ENCODE assay signal across 24 cellular contexts in genomic region chr16:29687755-29688154, GRCh38. TPM values are rescaled to one million over a fixed set of nuclear protein-coding genes. Genes with fewer than 3 reads are reported as not detected.
DNase-seq lines count a peak whose midpoint lies in the region; ATAC-seq and TF ChIP-seq lines count a peak whose summit lies in the region.
"Had no signal": no experiment of that assay in that cellular context is flagged by ENCODE, and none has a peak within 500 bp of the region (broad histone marks: within the 10 kb centered on the region; RNA-seq: fewer than 3 reads in every experiment).

No MANE protein-coding gene starts in this region.

- H3K4me1 ChIP-seq in Caco-2 (peaks cover 25% of the 10 kb centered on the region), A673 (ENCODE audit: insufficient read depth, low read length, poor library complexity, severe bottlenecking) (peaks cover 7% of the 10 kb centered on the region)

- peak overlapping the region; percentile 23 for H3K27ac Mint-ChIP-seq in Caco-2 (ENCODE audit: unreplicated experiment)
- H3K27ac Mint-ChIP-seq in activated T-helper 17 cell treated with anti-CD3 and anti-CD28 coated beads, Interleukin-2, amount 50 U/mL, for 72 hours: peak overlapping the region; percentile 18
- H3K27ac Mint-ChIP-seq: activated B cell treated with CpG ODN at 0.5 μM for 24 hours; activated CD4-positive, alpha-beta memory T cell treated with anti-CD3 and anti-CD28 coated beads for 36 hours; activated naive CD4-positive, alpha-beta T cell treated with anti-CD3 and anti-CD28 coated beads for 36 hours had no signal

- no peaks in the 10 kb centered on the region for H3K27me3 Mint-ChIP-seq in Caco-2 (ENCODE audit: insufficient read depth, unreplicated experiment)
- no peaks in the 10 kb centered on the region for H3K27me3 Mint-ChIP-seq in activated T-helper 17 cell treated with anti-CD3 and anti-CD28 coated beads, Interleukin-2, amount 50 U/mL, for 72 hours
- H3K27me3 Mint-ChIP-seq: activated B cell treated with CpG ODN at 0.5 μM for 24 hours; activated CD4-positive, alpha-beta memory T cell treated with anti-CD3 and anti-CD28 coated beads for 36 hours; natural killer cell treated with Interleukin-12 subunit alpha and Interleukin-12 subunit beta and Interleukin-15 and Interleukin-18, amount 100 ng/mL, for 72 hours had no signal

- H3K4me3 ChIP-seq in Caco-2 (ENCODE audit: low read depth, low read length): no peak overlapping the region
- peak overlapping the region; percentile 24; the same call in 1 of the 2 replicates for H3K4me3 ChIP-seq in iPS-18c (ENCODE audit: insufficient read depth, low read depth, low read length)
- H3K4me3 ChIP-seq in A673 (ENCODE audit: low read depth, low read length, poor library complexity, severe bottlenecking): no peak overlapping the region
- H3K4me3 ChIP-seq: SK-N-MC, thoracic aorta had no signal

- intact Hi-C loops in Caco-2 (cut with micrococcal nuclease; ENCODE audit: unreplicated experiment) (no loop called here), A673 (cut with micrococcal nuclease; ENCODE audit: unreplicated experiment) (no loop called here)

- H3K36me3 Mint-ChIP-seq in Caco-2 (ENCODE audit: insufficient read depth, unreplicated experiment): peaks cover 88% of the 10 kb centered on the region
- H3K36me3 Mint-ChIP-seq in activated T-helper 17 cell treated with anti-CD3 and anti-CD28 coated beads, Interleukin-2, amount 50 U/mL, for 72 hours (ENCODE audit: low read depth): no peaks in the 10 kb centered on the region
- H3K36me3 Mint-ChIP-seq: activated CD4-positive, alpha-beta memory T cell treated with anti-CD3 and anti-CD28 coated beads for 36 hours; natural killer cell treated with Interleukin-12 subunit alpha and Interleukin-12 subunit beta and Interleukin-15 and Interleukin-18, amount 100 ng/mL, for 72 hours; stimulated activated effector memory CD8-positive, alpha-beta T cell treated with anti-CD3 and anti-CD28 coated beads, Interleukin-12 subunit alpha, Interleukin-12 subunit beta, amount 100 ng/mL, for 72 hours had no signal

- H3K4me3 Mint-ChIP-seq in Caco-2 (ENCODE audit: unreplicated experiment): peak overlapping the region; percentile 30
- H3K4me3 Mint-ChIP-seq in activated T-helper 17 cell treated with anti-CD3 and anti-CD28 coated beads, Interleukin-2, amount 50 U/mL, for 72 hours: no peak overlapping the region
- H3K4me3 Mint-ChIP-seq: activated B cell treated with CpG ODN at 0.5 μM for 24 hours; activated CD4-positive, alpha-beta memory T cell treated with anti-CD3 and anti-CD28 coated beads for 36 hours; activated naive CD4-positive, alpha-beta T cell treated with anti-CD3 and anti-CD28 coated beads for 36 hours; natural killer cell treated with Interleukin-12 subunit alpha and Interleukin-12 subunit beta and Interleukin-15 and Interleukin-18, amount 100 ng/mL, for 72 hours; stimulated activated effector memory CD8-positive, alpha-beta T cell treated with anti-CD3 and anti-CD28 coated beads, Interleukin-12 subunit alpha, Interleukin-12 subunit beta, amount 100 ng/mL, for 72 hours had no signal

- no peak for ATAC-seq in activated T-helper 17 cell treated with anti-CD3 and anti-CD28 coated beads, Interleukin-2, amount 50 U/mL, for 72 hours (replicated peaks)
- ATAC-seq: left cardiac atrium; natural killer cell treated with Interleukin-12 subunit alpha and Interleukin-12 subunit beta and Interleukin-15 and Interleukin-18, amount 100 ng/mL, for 72 hours; stimulated activated effector memory CD8-positive, alpha-beta T cell treated with anti-CD3 and anti-CD28 coated beads, Interleukin-12 subunit alpha, Interleukin-12 subunit beta, amount 100 ng/mL, for 72 hours had no signal

- POLR2A ChIA-PET in Caco-2 (lab: Charles Lee) (no interaction called here), A673 (lab: Charles Lee; ENCODE audit: low non-redundant PET) (no interaction called here)

- H3K9me3 ChIP-seq in Caco-2: no peaks in the 10 kb centered on the region
- H3K9me3 ChIP-seq in iPS-18c (ENCODE audit: control insufficient read depth, insufficient read depth, low read length): no peaks in the 10 kb centered on the region
- no peaks in the 10 kb centered on the region for H3K9me3 ChIP-seq in A673 (ENCODE audit: low read depth, low read length, poor library complexity, severe bottlenecking)
- H3K9me3 ChIP-seq: thoracic aorta had no signal

- BruUV-seq in Caco-2 (replicated peaks; lab: Mats Ljungman, UMichigan): no TSS peak
- BruUV-seq in A673 (replicated peaks; lab: Mats Ljungman, UMichigan): no TSS peak

- TF ChIP-seq CTCF in Caco-2 (IDR thresholded peaks at IDR 0.05; ENCODE audit: insufficient read depth in 1 of 2, low read depth in 1 of 2, low read length in 1 of 2, severe bottlenecking in 1 of 2, unreplicated experiment in 1 of 2) (no peak), A673 (conservative IDR thresholded peaks at IDR 0.05; ENCODE audit: low read depth, low read length) (no peak)

- H3K9me3 Mint-ChIP-seq in Caco-2 (ENCODE audit: unreplicated experiment): no peaks in the 10 kb centered on the region
- no peaks in the 10 kb centered on the region for H3K9me3 Mint-ChIP-seq in activated T-helper 17 cell treated with anti-CD3 and anti-CD28 coated beads, Interleukin-2, amount 50 U/mL, for 72 hours
- H3K9me3 Mint-ChIP-seq: activated B cell treated with CpG ODN at 0.5 μM for 24 hours; activated CD4-positive, alpha-beta memory T cell treated with anti-CD3 and anti-CD28 coated beads for 36 hours; activated naive CD4-positive, alpha-beta T cell treated with anti-CD3 and anti-CD28 coated beads for 36 hours; natural killer cell treated with Interleukin-12 subunit alpha and Interleukin-12 subunit beta and Interleukin-15 and Interleukin-18, amount 100 ng/mL, for 72 hours; stimulated activated effector memory CD8-positive, alpha-beta T cell treated with anti-CD3 and anti-CD28 coated beads, Interleukin-12 subunit alpha, Interleukin-12 subunit beta, amount 100 ng/mL, for 72 hours had no signal

- no peak for DNase-seq in Caco-2
- DNase-seq in A673 (ENCODE audit: low spot score): no peak
- DNase-seq in middle frontal gyrus (ENCODE audit: extremely low spot score, low spot score): no peak
- no peak for DNase-seq in HuH-7.5 (ENCODE audit: low spot score)
- DNase-seq: ACHN; activated B cell treated with CpG ODN at 0.5 μM for 24 hours; activated CD4-positive, alpha-beta memory T cell treated with anti-CD3 and anti-CD28 coated beads for 36 hours; activated naive CD4-positive, alpha-beta T cell treated with anti-CD3 and anti-CD28 coated beads for 36 hours; activated T-cell treated with anti-CD3 and anti-CD28 coated beads, Interleukin-2, amount 50 U/mL, for 1 hour; anterior cingulate cortex; caudate nucleus; DMS 273 treated with DMSO at 0.1 percent for 48 hours; left cardiac atrium; mesendoderm; NCI-H1092 treated with DMSO at 0.1 percent for 48 hours; NCI-H2029; NCI-H446 had no signal

- peaks cover 5% of the 10 kb centered on the region for H3K36me3 ChIP-seq in Caco-2 (ENCODE audit: control insufficient read depth, insufficient read depth, low read length)
- no peaks in the 10 kb centered on the region for H3K36me3 ChIP-seq in A673 (ENCODE audit: insufficient read depth, low read length, poor library complexity, severe bottlenecking)
- H3K36me3 ChIP-seq: thoracic aorta had no signal

- H3K27me3 ChIP-seq in Caco-2 (replicated peaks; ENCODE audit: control insufficient read depth, insufficient read depth, low read length): no peaks in the 10 kb centered on the region
- H3K27me3 ChIP-seq in A673 (replicated peaks; ENCODE audit: insufficient read depth, low read depth, low read length, poor library complexity): no peaks in the 10 kb centered on the region

- H3K4me1 Mint-ChIP-seq in Caco-2 (ENCODE audit: low read depth, unreplicated experiment): peaks cover 38% of the 10 kb centered on the region
- H3K4me1 Mint-ChIP-seq in activated T-helper 17 cell treated with anti-CD3 and anti-CD28 coated beads, Interleukin-2, amount 50 U/mL, for 72 hours: peaks cover 8% of the 10 kb centered on the region

- CTCF ChIA-PET in Caco-2 (lab: Charles Lee): no interaction called here
- CTCF ChIA-PET in A673 (lab: Charles Lee): no interaction called here

- H3K27ac ChIP-seq in A673 (ENCODE audit: low read depth, low read length, poor library complexity, severe bottlenecking): no peak overlapping the region
- H3K27ac ChIP-seq: C4-2B, SK-N-MC, thoracic aorta had no signal

RNA-seq across cellular contexts. Expression of gene QPRT, which starts 8.8 kb away (rescaled TPM):
- total RNA-seq in Caco-2 (2022) (176 and 178 TPM in 2 replicates), A673 (2021) (31.1 and 48.3 TPM in 2 replicates)
- 1 to 10 TPM; 3.2 to 4.3 TPM for total RNA-seq in activated T-helper 17 cell treated with anti-CD3 and anti-CD28 coated beads, Interleukin-2, amount 50 U/mL, for 72 hours

RNA-seq across cellular contexts. Expression of gene SPN, which starts 24.7 kb away (rescaled TPM):
- total RNA-seq in Caco-2 (2022) (not detected in 2 replicates), A673 (2021) (not detected in 2 replicates)
- total RNA-seq in activated T-helper 17 cell treated with anti-CD3 and anti-CD28 coated beads, Interleukin-2, amount 50 U/mL, for 72 hours: 100 to 1,000 TPM; 137 to 173 TPM

RNA-seq across cellular contexts. Expression of gene C16orf54, which starts 58.0 kb away (rescaled TPM):
- total RNA-seq in Caco-2 (2022) (not detected in 2 replicates), A673 (2021) (not detected in 2 replicates)
- 10 to 100 TPM; 15.9 to 23.5 TPM for total RNA-seq in activated T-helper 17 cell treated with anti-CD3 and anti-CD28 coated beads, Interleukin-2, amount 50 U/mL, for 72 hours

Comparison
In these comparisons a context has a peak if more than half of its experiments do, and no peak if none do; other contexts are left out.
1. RNA of gene SPN, which starts 24.7 kb away (total RNA-seq): 137 to 173 TPM in activated T-helper 17 cell treated with anti-CD3 and anti-CD28 coated beads, Interleukin-2, amount 50 U/mL, for 72 hours; not detected in Caco-2 and not detected in A673; every median in the first group is over 100 times any median in the second.
2. RNA of gene C16orf54, which starts 58.0 kb away (total RNA-seq): 15.9 to 23.5 TPM in activated T-helper 17 cell treated with anti-CD3 and anti-CD28 coated beads, Interleukin-2, amount 50 U/mL, for 72 hours; not detected in Caco-2 and not detected in A673; every median in the first group is over 10 times any median in the second.